In genomic region chr1:50970927-50971582, GRCh38 we compare ENCODE assay signal across 8 cellular contexts. TPM values are rescaled to one million over a fixed set of nuclear protein-coding genes. Genes with fewer than 3 reads are reported as not detected.
DNase-seq lines count a peak whose midpoint lies in the region; ATAC-seq and TF ChIP-seq lines count a peak whose summit lies in the region.
"Had no signal": no experiment of that assay in that cellular context is flagged by ENCODE, and none has a peak within 500 bp of the region (broad histone marks: within the 10 kb centered on the region; RNA-seq: fewer than 3 reads in every experiment).

No MANE protein-coding gene starts in this region.

- H3K9me3 ChIP-seq in effector memory CD4-positive, alpha-beta T cell (ENCODE audit: control insufficient read depth, low read length), result no peaks in the 10 kb centered on the region
- no peaks in the 10 kb centered on the region for H3K9me3 ChIP-seq in gastrocnemius medialis

- in situ Hi-C loops in gastrocnemius medialis (cut with MboI; ENCODE audit: low sequenced_read_pairs in 4 of 4), result no loop called here

- intact Hi-C loops in gastrocnemius medialis (cut with DNase I; ENCODE audit: low total_unique reads), result loop anchor here (10.0 kb wide), 1 partner anchor 904 kb away; the partner anchor contains the start of gene NRDC

- TF ChIP-seq POLR2A in gastrocnemius medialis (IDR thresholded peaks at IDR 0.05), result no peak

- H3K4me3 ChIP-seq in GM12875 (ENCODE audit: low read depth, low read length) (peak overlapping the region; percentile 69), gastrocnemius medialis (peak overlapping the region; percentile 77 to 88 (median 80))
- H3K4me3 ChIP-seq in effector memory CD4-positive, alpha-beta T cell (ENCODE audit: insufficient read depth, low read depth, low read length, poor library complexity, severe bottlenecking), result peak overlapping the region; percentile 97

- peaks cover 9% of the 10 kb centered on the region for H3K4me1 ChIP-seq in effector memory CD4-positive, alpha-beta T cell (ENCODE audit: control insufficient read depth, insufficient read depth, low read length, poor library complexity, severe bottlenecking)
- H3K4me1 ChIP-seq in gastrocnemius medialis, result peaks cover 28 to 37% of the 10 kb centered on the region in 2 donors

- ATAC-seq in gastrocnemius medialis (no peak), GM21717 (IDR thresholded peaks at IDR 0.05; ENCODE audit: unreplicated experiment) (no peak)
- ATAC-seq: WTC11 had no signal

- no peaks in the 10 kb centered on the region for H3K27me3 ChIP-seq in effector memory CD4-positive, alpha-beta T cell (replicated peaks; ENCODE audit: control insufficient read depth, insufficient read depth, low read length, poor library complexity, severe bottlenecking)
- no peaks in the 10 kb centered on the region for H3K27me3 ChIP-seq in gastrocnemius medialis

- no peaks in the 10 kb centered on the region for H3K36me3 ChIP-seq in effector memory CD4-positive, alpha-beta T cell (ENCODE audit: control insufficient read depth, insufficient read depth, low read length)
- H3K36me3 ChIP-seq in gastrocnemius medialis, result no peaks in the 10 kb centered on the region

- DNase-seq in NCI-H748 (lab: John Stamatoyannopoulos, UW; ENCODE audit: unreplicated experiment), result peak; percentile 65
- no peak for DNase-seq in effector memory CD4-positive, alpha-beta T cell
- no peak for DNase-seq in gastrocnemius medialis
- no peak for DNase-seq in NCI-H226
- DNase-seq in activated CD4-positive, CD25-positive, alpha-beta regulatory T cell (lab: John Stamatoyannopoulos, UW), result no peak

- TF ChIP-seq CTCF in GM12875 (IDR thresholded peaks at IDR 0.05; ENCODE audit: borderline replicate concordance, insufficient read depth, low read depth, low read length), result no peak
- TF ChIP-seq CTCF in gastrocnemius medialis (IDR thresholded peaks at IDR 0.05 in 4 of 5, conservative IDR thresholded peaks at IDR 0.05 in 1 of 5), result no peak

- H3K27ac ChIP-seq in effector memory CD4-positive, alpha-beta T cell (ENCODE audit: insufficient read depth, low read length, poor library complexity, severe bottlenecking), result no peak overlapping the region
- peak overlapping the region; percentile 96 to 99 (median 99) for H3K27ac ChIP-seq in gastrocnemius medialis

RNA-seq across cellular contexts. Expression of gene CDKN2C, which starts 1.0 kb away (rescaled TPM):
- 10 to 100 TPM in 1 of 4 donors, 1 to 10 TPM in 3; 3.9 to 16.3 (median 6.3) TPM for total RNA-seq in gastrocnemius medialis
- total RNA-seq: WTC11 had no signal

RNA-seq across cellular contexts. Expression of gene FAF1, which starts 11.0 kb away (rescaled TPM):
- 100 to 1,000 TPM in 1 of 4 donors, 10 to 100 TPM in 3; 72.0 to 107 (median 92.0) TPM for total RNA-seq in gastrocnemius medialis
